ENCODE assay signal across 1 cellular context in the genomic region with DNA sequence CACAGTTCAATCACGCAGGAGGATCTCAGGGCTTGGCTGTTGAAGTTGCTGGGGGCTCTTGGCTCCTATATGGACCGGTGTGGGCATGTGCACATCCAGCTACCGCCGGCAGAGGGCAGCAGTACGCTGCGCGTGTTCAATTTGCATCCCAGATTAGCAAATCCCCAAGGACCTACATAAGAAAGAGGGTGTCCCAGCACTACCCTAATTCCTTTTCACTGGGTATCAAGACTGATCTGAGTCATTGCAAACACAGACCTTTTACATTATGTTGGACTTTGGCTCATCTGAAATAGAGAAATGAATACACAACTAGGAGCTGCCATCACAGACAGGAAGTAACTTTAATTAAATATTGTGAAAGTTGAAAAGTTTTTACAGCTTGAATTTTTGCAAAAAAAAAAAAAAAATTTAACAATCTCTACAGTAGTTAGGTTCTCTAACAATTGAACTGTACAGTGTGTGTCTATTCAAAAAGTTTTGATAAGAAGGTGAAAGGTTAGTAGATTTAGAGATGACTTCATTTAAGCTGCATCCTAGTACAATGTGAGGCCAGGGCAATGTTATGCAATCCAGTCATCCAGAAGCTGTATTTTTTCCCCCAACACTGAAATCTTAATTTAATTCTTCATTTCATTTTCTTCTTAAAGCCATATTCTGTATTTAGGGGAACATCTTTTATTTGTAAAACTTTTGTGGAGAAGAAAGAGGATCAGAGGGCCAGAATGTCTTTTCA.
TF ChIP-seq lines count a peak whose summit lies in the region.

No MANE protein-coding gene starts in this region.

TF ChIP-seq in neural cell, 6 proteins besides CTCF, POLR2A, EP300 and RAD21 (continued from another document):
- no peak for TF ChIP-seq MXI1 (conservative IDR thresholded peaks at IDR 0.05; ENCODE audit: poor library complexity, severe bottlenecking)
